ENCODE assay signal across 17 cellular contexts in the genomic region with DNA sequence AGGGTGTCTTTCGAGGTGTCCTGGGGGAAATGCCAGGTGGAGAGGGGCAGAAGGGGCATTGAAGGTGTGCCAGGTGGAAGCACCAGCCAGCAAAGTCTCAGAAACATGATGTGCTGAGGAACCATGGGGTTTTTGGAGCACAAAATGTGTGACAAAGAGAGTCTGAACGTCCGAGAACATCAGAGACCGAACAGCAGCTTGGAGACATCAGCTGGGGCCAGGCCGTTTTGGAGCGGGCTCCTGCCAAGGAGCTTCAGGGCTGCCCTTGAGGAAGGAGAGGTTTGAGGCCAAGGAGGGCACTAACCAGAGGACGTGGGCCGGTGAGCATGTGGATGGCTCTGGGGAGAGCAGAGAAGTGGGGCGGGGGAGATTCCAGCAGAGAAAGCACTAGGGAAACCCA. TPM values are rescaled to one million over a fixed set of nuclear protein-coding genes. Genes with fewer than 3 reads are reported as not detected.
DNase-seq lines count a peak whose midpoint lies in the region; ATAC-seq and TF ChIP-seq lines count a peak whose summit lies in the region.
"Had no signal": no experiment of that assay in that cellular context is flagged by ENCODE, and none has a peak within 500 bp of the region (broad histone marks: within the 10 kb centered on the region; RNA-seq: fewer than 3 reads in every experiment).

No MANE protein-coding gene starts in this region.

- 77 to 85% methylated on average over 9 of the region's 9 CpGs for WGBS in lung, 2 donors
- 35 to 44% methylated on average over 9 of the region's 9 CpGs for WGBS in aorta, 2 donors

- H3K27ac Mint-ChIP-seq in activated naive CD4-positive, alpha-beta T cell treated with anti-CD3 and anti-CD28 coated beads, Interleukin-2, amount 10 ng/mL, durations not matched to agents 7 days and 5 days, result peak overlapping the region; percentile 20
- H3K27ac Mint-ChIP-seq in T-cell, result peak overlapping the region; percentile 50 to 52
- H3K27ac Mint-ChIP-seq: CD8-positive, alpha-beta T cell had no signal

- H3K4me3 ChIP-seq in lung (no peak overlapping the region), aorta (ENCODE audit: low read length in 2 of 2) (no peak overlapping the region)
- H3K4me3 ChIP-seq: GM12878, HAP-1 had no signal

- H3K9me3 Mint-ChIP-seq in activated naive CD4-positive, alpha-beta T cell treated with anti-CD3 and anti-CD28 coated beads, Interleukin-2, amount 10 ng/mL, durations not matched to agents 7 days and 5 days, result peaks cover 10% of the 10 kb centered on the region
- H3K9me3 Mint-ChIP-seq in T-cell, result peaks cover 0 to 10% (median 6%) of the 10 kb centered on the region in 3 donors

- DNase-seq in activated naive CD4-positive, alpha-beta T cell treated with anti-CD3 and anti-CD28 coated beads, Interleukin-2, amount 10 ng/mL, durations not matched to agents 7 days and 5 days, result no peak
- DNase-seq in activated naive CD4-positive, alpha-beta T cell treated with anti-CD3 and anti-CD28 coated beads, Interleukin-2, amount 50 U/mL, for 16 hours, result no peak
- no peak for DNase-seq in T-cell
- no peak for DNase-seq in lung (ENCODE audit: low spot score)
- DNase-seq in aorta, result no peak
- no peak for DNase-seq in NCI-H526 (lab: John Stamatoyannopoulos, UW)
- DNase-seq: ACHN; CD8-positive, alpha-beta T cell; GDM1; Kasumi-1; NCI-H1417 treated with DMSO at 0.1 percent for 48 hours; NCI-H2029 treated with DMSO at 0.1 percent for 48 hours; NCI-H510A treated with DMSO at 0.1 percent for 48 hours had no signal

- no peak overlapping the region for H3K4me3 Mint-ChIP-seq in activated naive CD4-positive, alpha-beta T cell treated with anti-CD3 and anti-CD28 coated beads, Interleukin-2, amount 10 ng/mL, durations not matched to agents 7 days and 5 days
- H3K4me3 Mint-ChIP-seq in T-cell, result no peak overlapping the region
- H3K4me3 Mint-ChIP-seq: CD8-positive, alpha-beta T cell had no signal

- H3K27me3 Mint-ChIP-seq in activated naive CD4-positive, alpha-beta T cell treated with anti-CD3 and anti-CD28 coated beads, Interleukin-2, amount 10 ng/mL, durations not matched to agents 7 days and 5 days, result peaks cover 5% of the 10 kb centered on the region
- H3K27me3 Mint-ChIP-seq in T-cell, result no peaks in the 10 kb centered on the region

- TF ChIP-seq CTCF in lung (IDR thresholded peaks at IDR 0.05; ENCODE audit: control extremely low read depth, extremely low read depth), result no peak

- peaks cover 11% of the 10 kb centered on the region for H3K36me3 Mint-ChIP-seq in activated naive CD4-positive, alpha-beta T cell treated with anti-CD3 and anti-CD28 coated beads, Interleukin-2, amount 10 ng/mL, durations not matched to agents 7 days and 5 days
- peaks cover 9% of the 10 kb centered on the region for H3K36me3 Mint-ChIP-seq in T-cell
- H3K36me3 Mint-ChIP-seq: CD8-positive, alpha-beta T cell had no signal

- H3K4me1 ChIP-seq in lung (ENCODE audit: control insufficient read depth in 2 of 2, insufficient read depth in 2 of 2, low read length in 2 of 2), result peaks cover 0 to 15% of the 10 kb centered on the region in 2 donors
- H3K4me1 ChIP-seq in aorta (ENCODE audit: control insufficient read depth in 1 of 2, insufficient read depth in 2 of 2, low read length in 2 of 2), result no peaks in the 10 kb centered on the region
- H3K4me1 ChIP-seq: HAP-1 had no signal

- no peaks in the 10 kb centered on the region for H3K36me3 ChIP-seq in lung (ENCODE audit: control insufficient read depth in 2 of 2, insufficient read depth in 2 of 2, low read length in 2 of 2)
- no peaks in the 10 kb centered on the region for H3K36me3 ChIP-seq in aorta (ENCODE audit: control insufficient read depth in 1 of 2, insufficient read depth in 2 of 2, low read length in 1 of 2)
- H3K36me3 ChIP-seq: HAP-1 had no signal

- H3K4me1 Mint-ChIP-seq in activated naive CD4-positive, alpha-beta T cell treated with anti-CD3 and anti-CD28 coated beads, Interleukin-2, amount 10 ng/mL, durations not matched to agents 7 days and 5 days, result peaks cover 56% of the 10 kb centered on the region
- H3K4me1 Mint-ChIP-seq in T-cell, result peaks cover 45 to 51% (median 47%) of the 10 kb centered on the region in 3 donors

- ATAC-seq in T-cell (replicated peaks in 1 of 4) (no peak), lung (ENCODE audit: insufficient read depth, low FRiP score) (peak; percentile 1), aorta (ENCODE audit: low FRiP score) (peak; percentile 8), GM21723 (IDR thresholded peaks at IDR 0.05; ENCODE audit: unreplicated experiment) (no peak)
- ATAC-seq: CD8-positive, alpha-beta T cell; GM12878; Panc1 had no signal

- no peak overlapping the region for H3K27ac ChIP-seq in lung (ENCODE audit: low read depth in 1 of 2, low read length in 1 of 2)
- no peak overlapping the region for H3K27ac ChIP-seq in aorta (ENCODE audit: low read depth in 1 of 2, low read length in 2 of 2)

- POLR2A ChIA-PET in T-cell (lab: Charles Lee), result interaction anchor here in 1 of 2 donors (0.7 to 0.9 kb wide), 2 partner anchors 10 to 16 kb away, joined by 3 to 6 read pairs; no protein-coding TSS in a partner anchor

- intact Hi-C loops in aorta (cut with DNase I), result loop anchor here (10.0 kb wide), 1 partner anchor 133 kb away; no protein-coding TSS in a partner anchor

- H3K27me3 ChIP-seq in lung (ENCODE audit: control insufficient read depth, insufficient read depth), result no peaks in the 10 kb centered on the region
- no peaks in the 10 kb centered on the region for H3K27me3 ChIP-seq in aorta (ENCODE audit: control insufficient read depth in 1 of 2, insufficient read depth in 2 of 2, low read length in 1 of 2)

- H3K9me3 ChIP-seq in lung (ENCODE audit: control insufficient read depth in 2 of 2, insufficient read depth in 1 of 2, low read length in 1 of 2), result no peaks in the 10 kb centered on the region
- H3K9me3 ChIP-seq in aorta (ENCODE audit: control insufficient read depth, low read length), result no peaks in the 10 kb centered on the region
- H3K9me3 ChIP-seq: HAP-1 had no signal

- CTCF ChIA-PET in activated naive CD4-positive, alpha-beta T cell treated with anti-CD3 and anti-CD28 coated beads, Interleukin-2, amount 10 ng/mL, durations not matched to agents 7 days and 5 days (lab: Charles Lee), result no interaction called here
- CTCF ChIA-PET in T-cell (lab: Charles Lee), result interaction anchor here in 1 of 2 donors (0.6 kb wide), 1 partner anchor 233 kb away, joined by 3 read pairs; no protein-coding TSS in a partner anchor

RNA-seq across cellular contexts. Expression of gene MBP, which starts 5.3 kb away (rescaled TPM):
- total RNA-seq in T-cell (100 to 1,000 TPM; 114 to 185 (median 152) TPM), lung (10 to 100 TPM; 39.4 to 64.1 TPM), aorta (10 to 100 TPM; 43.8 to 62.7 TPM)
- polyA plus RNA-seq in lung (10 to 100 TPM; 15.6 to 22.4 TPM), aorta (1 to 10 TPM; 9.1 to 9.4 TPM)

Comparison
In these comparisons a context has a peak if more than half of its experiments do, and no peak if none do; other contexts are left out.
1. ATAC-seq: peak in lung (single experiment) and aorta (single experiment); none in T-cell (0 of 4) and GM21723 (single experiment).